ENCODE assay signal across 8 cellular contexts in the genomic region with DNA sequence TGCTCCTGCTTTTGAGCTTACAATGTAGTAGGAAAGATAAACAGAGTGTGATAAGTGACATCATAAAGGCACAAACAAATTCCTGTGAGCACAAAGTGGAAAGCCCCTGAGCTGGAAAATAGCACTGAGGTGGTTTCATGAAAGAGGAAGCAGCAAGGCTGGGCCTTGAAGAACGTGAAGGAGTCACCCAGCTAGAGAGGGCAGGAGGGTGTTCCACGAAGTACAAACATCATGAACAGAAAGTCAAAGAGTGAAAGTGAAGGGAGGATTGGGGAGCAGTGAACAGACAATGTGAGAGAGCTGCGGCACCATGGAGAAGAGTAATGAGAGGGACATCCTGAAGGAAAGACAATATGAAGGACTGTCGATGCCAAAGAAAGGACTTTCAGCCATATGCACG.
DNase-seq lines count a peak whose midpoint lies in the region; ATAC-seq and TF ChIP-seq lines count a peak whose summit lies in the region.

No MANE protein-coding gene starts in this region.

- DNase-seq in GM19240 (ENCODE audit: insufficient read length, low spot score): peak; percentile 18
- peak; percentile 52 for DNase-seq in activated T-helper 2 cell treated with anti-CD3 and anti-CD28 coated beads, Interferon-gamma antibody, Interleukin-2, Interleukin-4, amounts not matched to agents 10 μg/mL and 5 μg/mL and 100 μg/mL, durations not matched to agents 14 hours and 24 hours and 36 hours (ENCODE audit: low spot score)
- peak; percentile 42 for DNase-seq in stimulated activated CD4-positive, alpha-beta T cell treated with anti-CD3 and anti-CD28 coated beads, Interleukin-1b, Interleukin-23, amount 100 ng/mL, for 48 hours
- DNase-seq in RWPE1 (ENCODE audit: low spot score): no peak
- no peak for DNase-seq in NCI-H1092 (lab: John Stamatoyannopoulos, UW)

- H3K9ac ChIP-seq in Loucy (ENCODE audit: low read depth, low read length, poor library complexity, severe bottlenecking): peak overlapping the region; percentile 43

- no peaks in the 10 kb centered on the region for H3K9me3 Mint-ChIP-seq in activated T-helper 2 cell treated with anti-CD3 and anti-CD28 coated beads, Interferon-gamma antibody, Interleukin-2, Interleukin-4, amounts not matched to agents 10 μg/mL and 5 μg/mL and 100 μg/mL, durations not matched to agents 14 hours and 24 hours and 36 hours

- TF ChIP-seq EP300 in gastroesophageal sphincter (IDR thresholded peaks at IDR 0.05): no peak

- no peak for TF ChIP-seq CTCF in Loucy (conservative IDR thresholded peaks at IDR 0.05; ENCODE audit: low read length)
- no peak for TF ChIP-seq CTCF in RWPE1 (conservative IDR thresholded peaks at IDR 0.05; ENCODE audit: low read depth)
- TF ChIP-seq CTCF in gastroesophageal sphincter (IDR thresholded peaks at IDR 0.05): no peak

- no peaks in the 10 kb centered on the region for H3K36me3 Mint-ChIP-seq in activated T-helper 2 cell treated with anti-CD3 and anti-CD28 coated beads, Interferon-gamma antibody, Interleukin-2, Interleukin-4, amounts not matched to agents 10 μg/mL and 5 μg/mL and 100 μg/mL, durations not matched to agents 14 hours and 24 hours and 36 hours (ENCODE audit: low read depth)

- POLR2A ChIA-PET in RWPE1 (lab: Yijun Ruan, JAX; ENCODE audit: low non-redundant PET): no interaction called here

- peaks cover 35% of the 10 kb centered on the region for H3K4me1 Mint-ChIP-seq in activated T-helper 2 cell treated with anti-CD3 and anti-CD28 coated beads, Interferon-gamma antibody, Interleukin-2, Interleukin-4, amounts not matched to agents 10 μg/mL and 5 μg/mL and 100 μg/mL, durations not matched to agents 14 hours and 24 hours and 36 hours (ENCODE audit: low read depth)

- intact Hi-C loops in activated T-helper 2 cell treated with anti-CD3 and anti-CD28 coated beads, Interferon-gamma antibody, Interleukin-2, Interleukin-4, amounts not matched to agents 10 μg/mL and 5 μg/mL and 100 μg/mL, durations not matched to agents 14 hours and 24 hours and 36 hours (cut with micrococcal nuclease): loop anchor here (1.0 to 5.0 kb wide), 9 partner anchors 18 to 586 kb away; a partner anchor contains a TSS

- H3K36me3 ChIP-seq in Loucy (ENCODE audit: insufficient read depth, low read length) (no peaks in the 10 kb centered on the region), gastroesophageal sphincter (no peaks in the 10 kb centered on the region)

- TF ChIP-seq POLR2A in gastroesophageal sphincter (IDR thresholded peaks at IDR 0.05): no peak

- H3K79me2 ChIP-seq in Loucy (ENCODE audit: insufficient read depth, low read length): no peaks in the 10 kb centered on the region

- no peaks in the 10 kb centered on the region for H3K27me3 ChIP-seq in Loucy (ENCODE audit: insufficient read depth, low read length, poor library complexity, severe bottlenecking)
- H3K27me3 ChIP-seq in gastroesophageal sphincter: no peaks in the 10 kb centered on the region

- no peak overlapping the region for H3K27ac Mint-ChIP-seq in activated T-helper 2 cell treated with anti-CD3 and anti-CD28 coated beads, Interferon-gamma antibody, Interleukin-2, Interleukin-4, amounts not matched to agents 10 μg/mL and 5 μg/mL and 100 μg/mL, durations not matched to agents 14 hours and 24 hours and 36 hours

- peaks cover 4% of the 10 kb centered on the region; the same call in 1 of the 2 replicates for H3F3A ChIP-seq in Loucy (ENCODE audit: low read depth)

- H2AFZ ChIP-seq in Loucy (ENCODE audit: low read length): peak overlapping the region; percentile 33

- H3K4me2 ChIP-seq in Loucy (ENCODE audit: low read depth, low read length, poor library complexity, severe bottlenecking): peak overlapping the region; percentile 51

- H3K4me1 ChIP-seq in Loucy (ENCODE audit: insufficient read depth, low read length, poor library complexity, severe bottlenecking): peaks cover 89% of the 10 kb centered on the region
- H3K4me1 ChIP-seq in gastroesophageal sphincter: peaks cover 0 to 5% (median 0%) of the 10 kb centered on the region in 3 donors

- H4K20me1 ChIP-seq in Loucy (ENCODE audit: insufficient read depth, low read length, poor library complexity, severe bottlenecking): no peaks in the 10 kb centered on the region

- no peaks in the 10 kb centered on the region for H3K9me2 ChIP-seq in Loucy (replicated peaks; ENCODE audit: low read depth, low read length)

- CTCF ChIA-PET in RWPE1 (lab: Yijun Ruan, JAX): no interaction called here

- no peak overlapping the region for H3K4me3 ChIP-seq in Loucy (ENCODE audit: low read length, poor library complexity, severe bottlenecking)
- H3K4me3 ChIP-seq in gastroesophageal sphincter: no peak overlapping the region

- no peaks in the 10 kb centered on the region for H3K9me3 ChIP-seq in Loucy (ENCODE audit: insufficient read depth, low read depth, low read length)
- no peaks in the 10 kb centered on the region for H3K9me3 ChIP-seq in gastroesophageal sphincter

- H3K27me3 Mint-ChIP-seq in activated T-helper 2 cell treated with anti-CD3 and anti-CD28 coated beads, Interferon-gamma antibody, Interleukin-2, Interleukin-4, amounts not matched to agents 10 μg/mL and 5 μg/mL and 100 μg/mL, durations not matched to agents 14 hours and 24 hours and 36 hours (ENCODE audit: low read depth): no peaks in the 10 kb centered on the region

- ATAC-seq in GM21423 (IDR thresholded peaks at IDR 0.05; ENCODE audit: unreplicated experiment) (no peak), gastroesophageal sphincter (no peak)

- no peak overlapping the region for H3K4me3 Mint-ChIP-seq in activated T-helper 2 cell treated with anti-CD3 and anti-CD28 coated beads, Interferon-gamma antibody, Interleukin-2, Interleukin-4, amounts not matched to agents 10 μg/mL and 5 μg/mL and 100 μg/mL, durations not matched to agents 14 hours and 24 hours and 36 hours (ENCODE audit: low read depth)

- 69 to 77% methylated on average over 3 to 5 of the region's 5 CpGs for WGBS in gastroesophageal sphincter (ENCODE audit: low coverage in 1 of 2), 2 donors

- no peak overlapping the region for H3K27ac ChIP-seq in RWPE1
- H3K27ac ChIP-seq in gastroesophageal sphincter: no peak overlapping the region

Comparison
In these comparisons a context has a peak if more than half of its experiments do, and no peak if none do; other contexts are left out.
1. DNase-seq: peak in GM19240 (single experiment), activated T-helper 2 cell treated with anti-CD3 and anti-CD28 coated beads, Interferon-gamma antibody, Interleukin-2, Interleukin-4, amounts not matched to agents 10 μg/mL and 5 μg/mL and 100 μg/mL, durations not matched to agents 14 hours and 24 hours and 36 hours (single experiment) and stimulated activated CD4-positive, alpha-beta T cell treated with anti-CD3 and anti-CD28 coated beads, Interleukin-1b, Interleukin-23, amount 100 ng/mL, for 48 hours (single experiment); none in RWPE1 (single experiment) and NCI-H1092 (single experiment).